In the genomic region with DNA sequence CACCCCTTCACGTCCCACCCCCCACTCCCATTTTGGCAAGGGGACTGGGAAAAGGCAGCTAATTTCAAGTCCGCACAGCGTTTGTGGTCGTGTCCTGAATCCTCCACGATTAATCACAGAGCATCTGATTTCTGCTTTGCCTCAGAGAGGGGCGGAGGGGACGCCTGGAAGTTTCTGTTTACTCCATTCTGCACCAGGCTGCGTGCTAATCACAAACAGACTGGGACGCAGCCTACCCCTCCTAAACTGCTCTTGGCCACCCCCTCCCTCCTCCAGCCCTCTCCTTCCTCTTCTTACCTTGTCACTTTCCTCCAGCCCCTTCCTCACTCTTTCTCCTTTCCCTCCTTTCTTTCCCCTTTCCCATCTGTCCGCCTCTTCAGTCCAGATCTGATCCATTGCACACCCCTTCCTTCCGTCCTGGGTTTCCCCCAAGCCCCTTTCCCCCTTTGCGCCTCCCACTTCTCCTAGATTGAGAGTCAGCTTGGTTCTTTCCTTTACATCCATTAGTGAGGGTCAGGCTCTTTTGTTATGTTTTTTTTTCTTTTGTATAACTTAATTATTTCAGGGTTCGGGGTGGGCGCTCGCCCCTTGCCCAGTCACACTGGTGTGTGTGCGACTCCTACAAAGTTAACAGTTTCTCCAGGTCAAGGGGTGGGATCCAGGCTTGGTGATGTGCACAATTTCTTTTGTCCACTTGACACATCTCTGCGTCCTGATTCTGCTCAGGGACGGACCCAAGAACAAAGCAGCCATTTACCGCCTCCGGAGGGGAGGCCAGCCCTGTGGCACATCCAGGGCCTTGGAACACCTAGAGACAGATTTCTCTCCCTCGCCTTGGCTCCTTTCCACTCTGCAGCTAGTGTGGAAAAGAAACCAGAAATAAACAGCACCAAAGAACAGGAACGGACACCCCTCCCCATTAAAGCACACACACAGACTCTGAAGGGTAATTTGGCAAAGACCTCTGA, we compare ENCODE assay signal across 1 cellular context.
TF ChIP-seq lines count a peak whose summit lies in the region.

No MANE protein-coding gene starts in this region.

TF ChIP-seq in K562, 482 proteins besides CTCF, POLR2A, EP300 and RAD21 (continued from another document and continues in another):
- TF ChIP-seq, protein P1, sequence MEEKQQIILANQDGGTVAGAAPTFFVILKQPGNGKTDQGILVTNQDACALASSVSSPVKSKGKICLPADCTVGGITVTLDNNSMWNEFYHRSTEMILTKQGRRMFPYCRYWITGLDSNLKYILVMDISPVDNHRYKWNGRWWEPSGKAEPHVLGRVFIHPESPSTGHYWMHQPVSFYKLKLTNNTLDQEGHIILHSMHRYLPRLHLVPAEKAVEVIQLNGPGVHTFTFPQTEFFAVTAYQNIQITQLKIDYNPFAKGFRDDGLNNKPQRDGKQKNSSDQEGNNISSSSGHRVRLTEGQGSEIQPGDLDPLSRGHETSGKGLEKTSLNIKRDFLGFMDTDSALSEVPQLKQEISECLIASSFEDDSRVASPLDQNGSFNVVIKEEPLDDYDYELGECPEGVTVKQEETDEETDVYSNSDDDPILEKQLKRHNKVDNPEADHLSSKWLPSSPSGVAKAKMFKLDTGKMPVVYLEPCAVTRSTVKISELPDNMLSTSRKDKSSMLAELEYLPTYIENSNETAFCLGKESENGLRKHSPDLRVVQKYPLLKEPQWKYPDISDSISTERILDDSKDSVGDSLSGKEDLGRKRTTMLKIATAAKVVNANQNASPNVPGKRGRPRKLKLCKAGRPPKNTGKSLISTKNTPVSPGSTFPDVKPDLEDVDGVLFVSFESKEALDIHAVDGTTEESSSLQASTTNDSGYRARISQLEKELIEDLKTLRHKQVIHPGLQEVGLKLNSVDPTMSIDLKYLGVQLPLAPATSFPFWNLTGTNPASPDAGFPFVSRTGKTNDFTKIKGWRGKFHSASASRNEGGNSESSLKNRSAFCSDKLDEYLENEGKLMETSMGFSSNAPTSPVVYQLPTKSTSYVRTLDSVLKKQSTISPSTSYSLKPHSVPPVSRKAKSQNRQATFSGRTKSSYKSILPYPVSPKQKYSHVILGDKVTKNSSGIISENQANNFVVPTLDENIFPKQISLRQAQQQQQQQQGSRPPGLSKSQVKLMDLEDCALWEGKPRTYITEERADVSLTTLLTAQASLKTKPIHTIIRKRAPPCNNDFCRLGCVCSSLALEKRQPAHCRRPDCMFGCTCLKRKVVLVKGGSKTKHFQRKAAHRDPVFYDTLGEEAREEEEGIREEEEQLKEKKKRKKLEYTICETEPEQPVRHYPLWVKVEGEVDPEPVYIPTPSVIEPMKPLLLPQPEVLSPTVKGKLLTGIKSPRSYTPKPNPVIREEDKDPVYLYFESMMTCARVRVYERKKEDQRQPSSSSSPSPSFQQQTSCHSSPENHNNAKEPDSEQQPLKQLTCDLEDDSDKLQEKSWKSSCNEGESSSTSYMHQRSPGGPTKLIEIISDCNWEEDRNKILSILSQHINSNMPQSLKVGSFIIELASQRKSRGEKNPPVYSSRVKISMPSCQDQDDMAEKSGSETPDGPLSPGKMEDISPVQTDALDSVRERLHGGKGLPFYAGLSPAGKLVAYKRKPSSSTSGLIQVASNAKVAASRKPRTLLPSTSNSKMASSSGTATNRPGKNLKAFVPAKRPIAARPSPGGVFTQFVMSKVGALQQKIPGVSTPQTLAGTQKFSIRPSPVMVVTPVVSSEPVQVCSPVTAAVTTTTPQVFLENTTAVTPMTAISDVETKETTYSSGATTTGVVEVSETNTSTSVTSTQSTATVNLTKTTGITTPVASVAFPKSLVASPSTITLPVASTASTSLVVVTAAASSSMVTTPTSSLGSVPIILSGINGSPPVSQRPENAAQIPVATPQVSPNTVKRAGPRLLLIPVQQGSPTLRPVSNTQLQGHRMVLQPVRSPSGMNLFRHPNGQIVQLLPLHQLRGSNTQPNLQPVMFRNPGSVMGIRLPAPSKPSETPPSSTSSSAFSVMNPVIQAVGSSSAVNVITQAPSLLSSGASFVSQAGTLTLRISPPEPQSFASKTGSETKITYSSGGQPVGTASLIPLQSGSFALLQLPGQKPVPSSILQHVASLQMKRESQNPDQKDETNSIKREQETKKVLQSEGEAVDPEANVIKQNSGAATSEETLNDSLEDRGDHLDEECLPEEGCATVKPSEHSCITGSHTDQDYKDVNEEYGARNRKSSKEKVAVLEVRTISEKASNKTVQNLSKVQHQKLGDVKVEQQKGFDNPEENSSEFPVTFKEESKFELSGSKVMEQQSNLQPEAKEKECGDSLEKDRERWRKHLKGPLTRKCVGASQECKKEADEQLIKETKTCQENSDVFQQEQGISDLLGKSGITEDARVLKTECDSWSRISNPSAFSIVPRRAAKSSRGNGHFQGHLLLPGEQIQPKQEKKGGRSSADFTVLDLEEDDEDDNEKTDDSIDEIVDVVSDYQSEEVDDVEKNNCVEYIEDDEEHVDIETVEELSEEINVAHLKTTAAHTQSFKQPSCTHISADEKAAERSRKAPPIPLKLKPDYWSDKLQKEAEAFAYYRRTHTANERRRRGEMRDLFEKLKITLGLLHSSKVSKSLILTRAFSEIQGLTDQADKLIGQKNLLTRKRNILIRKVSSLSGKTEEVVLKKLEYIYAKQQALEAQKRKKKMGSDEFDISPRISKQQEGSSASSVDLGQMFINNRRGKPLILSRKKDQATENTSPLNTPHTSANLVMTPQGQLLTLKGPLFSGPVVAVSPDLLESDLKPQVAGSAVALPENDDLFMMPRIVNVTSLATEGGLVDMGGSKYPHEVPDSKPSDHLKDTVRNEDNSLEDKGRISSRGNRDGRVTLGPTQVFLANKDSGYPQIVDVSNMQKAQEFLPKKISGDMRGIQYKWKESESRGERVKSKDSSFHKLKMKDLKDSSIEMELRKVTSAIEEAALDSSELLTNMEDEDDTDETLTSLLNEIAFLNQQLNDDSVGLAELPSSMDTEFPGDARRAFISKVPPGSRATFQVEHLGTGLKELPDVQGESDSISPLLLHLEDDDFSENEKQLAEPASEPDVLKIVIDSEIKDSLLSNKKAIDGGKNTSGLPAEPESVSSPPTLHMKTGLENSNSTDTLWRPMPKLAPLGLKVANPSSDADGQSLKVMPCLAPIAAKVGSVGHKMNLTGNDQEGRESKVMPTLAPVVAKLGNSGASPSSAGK (IDR thresholded peaks at IDR 0.05): no peak
- TF ChIP-seq TAF9B (IDR thresholded peaks at IDR 0.05; ENCODE audit: partially characterized antibody): no peak
- TF ChIP-seq DACH1 (IDR thresholded peaks at IDR 0.05; ENCODE audit: partially characterized antibody): no peak
- TF ChIP-seq TBL1XR1 (IDR thresholded peaks at IDR 0.05; ENCODE audit: low read length in 2 of 2): no peak
- no peak for TF ChIP-seq PRPF4 (IDR thresholded peaks at IDR 0.05; ENCODE audit: insufficient read depth, low read depth, low read length, poor library complexity, severe bottlenecking)
- TF ChIP-seq PTTG1 (tag; IDR thresholded peaks at IDR 0.05; ENCODE audit: low read depth): no peak
- TF ChIP-seq, protein P2, sequence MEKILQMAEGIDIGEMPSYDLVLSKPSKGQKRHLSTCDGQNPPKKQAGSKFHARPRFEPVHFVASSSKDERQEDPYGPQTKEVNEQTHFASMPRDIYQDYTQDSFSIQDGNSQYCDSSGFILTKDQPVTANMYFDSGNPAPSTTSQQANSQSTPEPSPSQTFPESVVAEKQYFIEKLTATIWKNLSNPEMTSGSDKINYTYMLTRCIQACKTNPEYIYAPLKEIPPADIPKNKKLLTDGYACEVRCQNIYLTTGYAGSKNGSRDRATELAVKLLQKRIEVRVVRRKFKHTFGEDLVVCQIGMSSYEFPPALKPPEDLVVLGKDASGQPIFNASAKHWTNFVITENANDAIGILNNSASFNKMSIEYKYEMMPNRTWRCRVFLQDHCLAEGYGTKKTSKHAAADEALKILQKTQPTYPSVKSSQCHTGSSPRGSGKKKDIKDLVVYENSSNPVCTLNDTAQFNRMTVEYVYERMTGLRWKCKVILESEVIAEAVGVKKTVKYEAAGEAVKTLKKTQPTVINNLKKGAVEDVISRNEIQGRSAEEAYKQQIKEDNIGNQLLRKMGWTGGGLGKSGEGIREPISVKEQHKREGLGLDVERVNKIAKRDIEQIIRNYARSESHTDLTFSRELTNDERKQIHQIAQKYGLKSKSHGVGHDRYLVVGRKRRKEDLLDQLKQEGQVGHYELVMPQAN (IDR thresholded peaks at IDR 0.05; ENCODE audit: borderline replicate concordance): peak; percentile 61
- TF ChIP-seq SMARCA5 (IDR thresholded peaks at IDR 0.05): peak; percentile 54; the same call in 1 of the 2 replicates
- TF ChIP-seq HDAC1 (IDR thresholded peaks at IDR 0.05): peak; percentile 68 to 73; a peak in 3 of 4 replicates
- peak; percentile 12; the same call in 1 of the 2 replicates for TF ChIP-seq PML (IDR thresholded peaks at IDR 0.05; ENCODE audit: low read length)
- TF ChIP-seq, protein P3, sequence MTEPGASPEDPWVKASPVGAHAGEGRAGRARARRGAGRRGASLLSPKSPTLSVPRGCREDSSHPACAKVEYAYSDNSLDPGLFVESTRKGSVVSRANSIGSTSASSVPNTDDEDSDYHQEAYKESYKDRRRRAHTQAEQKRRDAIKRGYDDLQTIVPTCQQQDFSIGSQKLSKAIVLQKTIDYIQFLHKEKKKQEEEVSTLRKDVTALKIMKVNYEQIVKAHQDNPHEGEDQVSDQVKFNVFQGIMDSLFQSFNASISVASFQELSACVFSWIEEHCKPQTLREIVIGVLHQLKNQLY (CRISPR knock-in tag; conservative IDR thresholded peaks at IDR 0.05): no peak
- no peak for TF ChIP-seq POLR3A (IDR thresholded peaks at IDR 0.05; ENCODE audit: borderline replicate concordance, extremely low read depth, insufficient read depth, insufficient read length)
- TF ChIP-seq KLF16 (IDR thresholded peaks at IDR 0.05): no peak
- TF ChIP-seq, protein P4, sequence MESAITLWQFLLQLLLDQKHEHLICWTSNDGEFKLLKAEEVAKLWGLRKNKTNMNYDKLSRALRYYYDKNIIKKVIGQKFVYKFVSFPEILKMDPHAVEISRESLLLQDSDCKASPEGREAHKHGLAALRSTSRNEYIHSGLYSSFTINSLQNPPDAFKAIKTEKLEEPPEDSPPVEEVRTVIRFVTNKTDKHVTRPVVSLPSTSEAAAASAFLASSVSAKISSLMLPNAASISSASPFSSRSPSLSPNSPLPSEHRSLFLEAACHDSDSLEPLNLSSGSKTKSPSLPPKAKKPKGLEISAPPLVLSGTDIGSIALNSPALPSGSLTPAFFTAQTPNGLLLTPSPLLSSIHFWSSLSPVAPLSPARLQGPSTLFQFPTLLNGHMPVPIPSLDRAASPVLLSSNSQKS (CRISPR knock-in tag; IDR thresholded peaks at IDR 0.05): no peak
- TF ChIP-seq, protein P5, sequence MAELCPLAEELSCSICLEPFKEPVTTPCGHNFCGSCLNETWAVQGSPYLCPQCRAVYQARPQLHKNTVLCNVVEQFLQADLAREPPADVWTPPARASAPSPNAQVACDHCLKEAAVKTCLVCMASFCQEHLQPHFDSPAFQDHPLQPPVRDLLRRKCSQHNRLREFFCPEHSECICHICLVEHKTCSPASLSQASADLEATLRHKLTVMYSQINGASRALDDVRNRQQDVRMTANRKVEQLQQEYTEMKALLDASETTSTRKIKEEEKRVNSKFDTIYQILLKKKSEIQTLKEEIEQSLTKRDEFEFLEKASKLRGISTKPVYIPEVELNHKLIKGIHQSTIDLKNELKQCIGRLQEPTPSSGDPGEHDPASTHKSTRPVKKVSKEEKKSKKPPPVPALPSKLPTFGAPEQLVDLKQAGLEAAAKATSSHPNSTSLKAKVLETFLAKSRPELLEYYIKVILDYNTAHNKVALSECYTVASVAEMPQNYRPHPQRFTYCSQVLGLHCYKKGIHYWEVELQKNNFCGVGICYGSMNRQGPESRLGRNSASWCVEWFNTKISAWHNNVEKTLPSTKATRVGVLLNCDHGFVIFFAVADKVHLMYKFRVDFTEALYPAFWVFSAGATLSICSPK (IDR thresholded peaks at IDR 0.05; ENCODE audit: borderline replicate concordance): peak; percentile 83; the same call in 1 of the 2 replicates
- TF ChIP-seq NFXL1 (CRISPR knock-in tag; IDR thresholded peaks at IDR 0.05): no peak
- TF ChIP-seq, protein P6, sequence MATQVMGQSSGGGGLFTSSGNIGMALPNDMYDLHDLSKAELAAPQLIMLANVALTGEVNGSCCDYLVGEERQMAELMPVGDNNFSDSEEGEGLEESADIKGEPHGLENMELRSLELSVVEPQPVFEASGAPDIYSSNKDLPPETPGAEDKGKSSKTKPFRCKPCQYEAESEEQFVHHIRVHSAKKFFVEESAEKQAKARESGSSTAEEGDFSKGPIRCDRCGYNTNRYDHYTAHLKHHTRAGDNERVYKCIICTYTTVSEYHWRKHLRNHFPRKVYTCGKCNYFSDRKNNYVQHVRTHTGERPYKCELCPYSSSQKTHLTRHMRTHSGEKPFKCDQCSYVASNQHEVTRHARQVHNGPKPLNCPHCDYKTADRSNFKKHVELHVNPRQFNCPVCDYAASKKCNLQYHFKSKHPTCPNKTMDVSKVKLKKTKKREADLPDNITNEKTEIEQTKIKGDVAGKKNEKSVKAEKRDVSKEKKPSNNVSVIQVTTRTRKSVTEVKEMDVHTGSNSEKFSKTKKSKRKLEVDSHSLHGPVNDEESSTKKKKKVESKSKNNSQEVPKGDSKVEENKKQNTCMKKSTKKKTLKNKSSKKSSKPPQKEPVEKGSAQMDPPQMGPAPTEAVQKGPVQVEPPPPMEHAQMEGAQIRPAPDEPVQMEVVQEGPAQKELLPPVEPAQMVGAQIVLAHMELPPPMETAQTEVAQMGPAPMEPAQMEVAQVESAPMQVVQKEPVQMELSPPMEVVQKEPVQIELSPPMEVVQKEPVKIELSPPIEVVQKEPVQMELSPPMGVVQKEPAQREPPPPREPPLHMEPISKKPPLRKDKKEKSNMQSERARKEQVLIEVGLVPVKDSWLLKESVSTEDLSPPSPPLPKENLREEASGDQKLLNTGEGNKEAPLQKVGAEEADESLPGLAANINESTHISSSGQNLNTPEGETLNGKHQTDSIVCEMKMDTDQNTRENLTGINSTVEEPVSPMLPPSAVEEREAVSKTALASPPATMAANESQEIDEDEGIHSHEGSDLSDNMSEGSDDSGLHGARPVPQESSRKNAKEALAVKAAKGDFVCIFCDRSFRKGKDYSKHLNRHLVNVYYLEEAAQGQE (CRISPR knock-in tag; IDR thresholded peaks at IDR 0.05; ENCODE audit: low read depth): no peak
- TF ChIP-seq ZNF165 (CRISPR knock-in tag; IDR thresholded peaks at IDR 0.05; ENCODE audit: borderline replicate concordance): no peak
- no peak for TF ChIP-seq GTF2F1 (IDR thresholded peaks at IDR 0.05; ENCODE audit: low read depth, low read length)
- TF ChIP-seq HLTF (IDR thresholded peaks at IDR 0.05): peak; percentile 87
- no peak for TF ChIP-seq MBD2 (IDR thresholded peaks at IDR 0.05; ENCODE audit: borderline replicate concordance, low read depth)
